ENCODE assay signal across 16 cellular contexts in genomic region chr3:106126016-106126525, GRCh38.
"Had no signal": no experiment of that assay in that cellular context is flagged by ENCODE, and none has a peak within 500 bp of the region (broad histone marks: within the 10 kb centered on the region; RNA-seq: fewer than 3 reads in every experiment).

No MANE protein-coding gene starts in this region.

- H3K27me3 Mint-ChIP-seq: activated CD8-positive, alpha-beta memory T cell treated with anti-CD3 and anti-CD28 coated beads, Interleukin-2, amount 10 ng/mL, durations not matched to agents 7 days and 5 days; activated T-cell treated with anti-CD3 and anti-CD28 coated beads, Interleukin-2, amount 50 U/mL, for 24 hours had no signal

- H3K27ac Mint-ChIP-seq: activated CD8-positive, alpha-beta memory T cell treated with anti-CD3 and anti-CD28 coated beads, Interleukin-2, amount 10 ng/mL, durations not matched to agents 7 days and 5 days; activated naive CD4-positive, alpha-beta T cell treated with anti-CD3 and anti-CD28 coated beads, Interleukin-2, amount 50 U/mL, for 72 hours; activated T-cell treated with anti-CD3 and anti-CD28 coated beads, Interleukin-2, amount 50 U/mL, for 24 hours had no signal

- H3K4me3 ChIP-seq: spleen, upper lobe of left lung had no signal

- H3K9me3 Mint-ChIP-seq: activated T-cell treated with anti-CD3 and anti-CD28 coated beads, Interleukin-2, amount 50 U/mL, for 24 hours had no signal

- H3K4me3 Mint-ChIP-seq: activated CD8-positive, alpha-beta memory T cell treated with anti-CD3 and anti-CD28 coated beads, Interleukin-2, amount 10 ng/mL, durations not matched to agents 7 days and 5 days; activated T-cell treated with anti-CD3 and anti-CD28 coated beads, Interleukin-2, amount 50 U/mL, for 24 hours had no signal

- H3K9me3 ChIP-seq: spleen, upper lobe of left lung had no signal

- FAIRE-seq: endothelial cell of umbilical vein had no signal

- H3K36me3 ChIP-seq: spleen, upper lobe of left lung had no signal

- H3K27ac ChIP-seq: spleen, upper lobe of left lung had no signal

- H3K27me3 ChIP-seq: spleen, upper lobe of left lung had no signal

- H3K36me3 Mint-ChIP-seq: activated naive CD4-positive, alpha-beta T cell treated with anti-CD3 and anti-CD28 coated beads, Interleukin-2, amount 50 U/mL, for 72 hours had no signal

- DNase-seq: activated CD4-positive, alpha-beta T cell treated with anti-CD3 and anti-CD28 coated beads, Interleukin-2, amount 50 U/mL, for 4 hours; activated CD8-positive, alpha-beta memory T cell treated with anti-CD3 and anti-CD28 coated beads, Interleukin-2, amount 10 ng/mL, durations not matched to agents 7 days and 5 days; activated effector memory CD4-positive, alpha-beta T cell treated with anti-CD3 and anti-CD28 coated beads, Interleukin-2, amount 50 U/mL, for 16 hours; activated T-cell treated with anti-CD3 and anti-CD28 coated beads, Interleukin-2, amount 50 U/mL, for 24 hours; amygdala; cerebellar nuclear complex; hippocampal formation; posterior cingulate gyrus; spleen; stimulated activated CD4-positive, alpha-beta T cell treated with anti-CD3 and anti-CD28 coated beads, Interleukin-1b, Interleukin-23, amount 100 ng/mL, for 48 hours; stimulated activated naive CD4-positive, alpha-beta T cell; substantia nigra; upper lobe of left lung had no signal

- ATAC-seq: activated CD4-positive, CD25-positive, alpha-beta regulatory T cell treated with anti-CD3 and anti-CD28 coated beads, Interleukin-2, amount 50 U/mL, for 24 hours; activated CD8-positive, alpha-beta memory T cell treated with anti-CD3 and anti-CD28 coated beads, Interleukin-2, amount 10 ng/mL, durations not matched to agents 7 days and 5 days; activated naive CD4-positive, alpha-beta T cell treated with anti-CD3 and anti-CD28 coated beads, Interleukin-2, amount 50 U/mL, for 72 hours had no signal
